Comparison of ENCODE assay signal across 9 cellular contexts in genomic region chr1:7224644-7225043, GRCh38.
DNase-seq lines count a peak whose midpoint lies in the region; ATAC-seq and TF ChIP-seq lines count a peak whose summit lies in the region.
"Had no signal": no experiment of that assay in that cellular context is flagged by ENCODE, and none has a peak within 500 bp of the region (broad histone marks: within the 10 kb centered on the region; RNA-seq: fewer than 3 reads in every experiment).

No MANE protein-coding gene starts in this region.

- no peaks in the 10 kb centered on the region for H3K9me3 ChIP-seq in OCI-LY3 (ENCODE audit: insufficient read depth, low read length)

- H3K27ac ChIP-seq in OCI-LY3 (ENCODE audit: low read length) (no peak overlapping the region), substantia nigra (ENCODE audit: low read depth, low read length, poor library complexity, severe bottlenecking) (no peak overlapping the region)

- H3K79me2 ChIP-seq in OCI-LY3 (ENCODE audit: low read length): no peaks in the 10 kb centered on the region

- peak; percentile 63 for TF ChIP-seq CTCF in OCI-LY3 (IDR thresholded peaks at IDR 0.05; ENCODE audit: low read depth, low read length)

- no peak overlapping the region for H3K4me3 ChIP-seq in OCI-LY3 (ENCODE audit: low read length)

- H3K9ac ChIP-seq in OCI-LY3 (ENCODE audit: low read length): no peak overlapping the region

- peaks cover 11% of the 10 kb centered on the region for H3K4me1 ChIP-seq in OCI-LY3 (ENCODE audit: low read length)

- DNase-seq in COLO829 (ENCODE audit: low spot score) (peak; percentile 29), HT-29 (ENCODE audit: low spot score) (peak; percentile 43), iPS-NIHi7 (ENCODE audit: extremely low spot score) (peak; percentile 66), substantia nigra (lab: John Stamatoyannopoulos, UW) (no peak)
- no peak for DNase-seq in activated CD4-positive, alpha-beta T cell treated with anti-CD3 and anti-CD28 coated beads, Interleukin-2, amount 50 U/mL, for 1 hour
- no peak for DNase-seq in stimulated activated CD4-positive, alpha-beta T cell treated with anti-CD3 and anti-CD28 coated beads, Interleukin-2, amount 100 ng/mL, for 48 hours
- DNase-seq: cortex of kidney had no signal

- H3K36me3 ChIP-seq in OCI-LY3 (replicated peaks; ENCODE audit: low read depth, low read length): no peaks in the 10 kb centered on the region

- H4K20me1 ChIP-seq in OCI-LY3 (ENCODE audit: insufficient read depth, low read length): no peaks in the 10 kb centered on the region

- H3K27me3 ChIP-seq in OCI-LY3 (ENCODE audit: low read depth, low read length): no peaks in the 10 kb centered on the region

- no peak overlapping the region for H2AFZ ChIP-seq in OCI-LY3 (ENCODE audit: low read depth, low read length)

- ATAC-seq in HG03439 (IDR thresholded peaks at IDR 0.05; ENCODE audit: unreplicated experiment): no peak

- H3K4me2 ChIP-seq in OCI-LY3 (ENCODE audit: low read length): no peak overlapping the region

Comparison
In these comparisons a context has a peak if more than half of its experiments do, and no peak if none do; other contexts are left out.
1. DNase-seq: peak in COLO829 (single experiment), HT-29 (single experiment) and iPS-NIHi7 (single experiment); none in activated CD4-positive, alpha-beta T cell treated with anti-CD3 and anti-CD28 coated beads, Interleukin-2, amount 50 U/mL, for 1 hour (single experiment), substantia nigra (0 of 49) and stimulated activated CD4-positive, alpha-beta T cell treated with anti-CD3 and anti-CD28 coated beads, Interleukin-2, amount 100 ng/mL, for 48 hours (0 of 2).